Comparison of ENCODE assay signal across 11 cellular contexts in the genomic region with DNA sequence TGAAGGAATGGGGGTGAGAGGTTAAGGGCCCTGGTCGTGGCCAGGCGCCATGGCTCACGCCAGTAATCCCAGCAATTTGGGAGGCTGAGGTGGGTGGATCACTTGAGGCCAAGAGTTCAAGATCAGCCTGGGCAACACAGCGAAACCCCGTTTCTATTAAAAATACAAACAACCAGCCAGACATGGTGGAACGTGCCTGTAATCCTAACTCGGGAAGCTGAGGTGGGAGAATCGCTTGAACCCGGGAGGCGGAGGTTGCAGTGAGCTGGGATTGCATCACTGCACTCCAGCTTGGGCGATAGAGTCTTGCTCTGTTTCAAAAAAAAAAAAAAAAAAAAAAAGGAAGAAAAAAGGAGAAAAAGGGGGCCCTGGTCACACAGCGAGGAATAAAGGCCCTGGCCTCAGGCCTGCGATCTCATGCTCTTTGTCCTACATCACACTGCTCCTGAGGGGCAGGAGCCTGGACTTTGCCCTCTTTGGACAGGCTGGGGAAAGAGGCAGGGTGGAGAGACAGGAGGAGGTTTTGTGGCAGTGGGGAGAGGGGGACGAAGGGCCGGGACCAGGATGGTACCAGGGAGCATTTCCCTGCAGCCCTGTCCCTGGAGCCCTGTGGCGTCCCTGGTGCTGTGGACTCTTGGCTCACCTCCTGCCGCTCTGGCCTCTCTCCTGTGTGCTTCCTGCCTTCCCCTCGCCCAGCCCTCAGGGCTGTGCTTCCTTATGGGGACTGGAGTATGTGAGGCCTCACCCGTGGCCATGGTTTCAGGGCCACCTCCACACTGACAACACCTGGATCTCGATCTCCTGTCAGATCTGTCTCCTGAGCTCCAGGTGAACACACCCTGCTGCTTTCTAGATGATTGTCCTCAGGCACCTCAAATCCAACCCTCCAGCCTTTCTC. TPM values are rescaled to one million over a fixed set of nuclear protein-coding genes. Genes with fewer than 3 reads are reported as not detected.
DNase-seq lines count a peak whose midpoint lies in the region; ATAC-seq and TF ChIP-seq lines count a peak whose summit lies in the region.
"Had no signal": no experiment of that assay in that cellular context is flagged by ENCODE, and none has a peak within 500 bp of the region (broad histone marks: within the 10 kb centered on the region; RNA-seq: fewer than 3 reads in every experiment).

No MANE protein-coding gene starts in this region.

- H3K9me3 Mint-ChIP-seq in activated T-helper 1 cell treated with anti-CD3 and anti-CD28 coated beads, Interleukin-12 subunit alpha, Interleukin-12 subunit beta, Interleukin-2, Interleukin-4 antibody, amounts not matched to agents 30 ng/mL and 10 ng/mL and 1 ng/mL, durations not matched to agents 14 hours and 24 hours and 36 hours = no peaks in the 10 kb centered on the region
- H3K9me3 Mint-ChIP-seq in stimulated activated effector memory CD8-positive, alpha-beta T cell treated with anti-CD3 and anti-CD28 coated beads, Interleukin-12 subunit alpha, Interleukin-12 subunit beta, amount 100 ng/mL, for 72 hours = no peaks in the 10 kb centered on the region
- H3K9me3 Mint-ChIP-seq: immature natural killer cell had no signal

- H3K36me3 Mint-ChIP-seq in activated T-helper 1 cell treated with anti-CD3 and anti-CD28 coated beads, Interleukin-12 subunit alpha, Interleukin-12 subunit beta, Interleukin-2, Interleukin-4 antibody, amounts not matched to agents 30 ng/mL and 10 ng/mL and 1 ng/mL, durations not matched to agents 14 hours and 24 hours and 36 hours (ENCODE audit: low read depth) = peaks cover 2% of the 10 kb centered on the region
- peaks cover 4% of the 10 kb centered on the region for H3K36me3 Mint-ChIP-seq in stimulated activated effector memory CD8-positive, alpha-beta T cell treated with anti-CD3 and anti-CD28 coated beads, Interleukin-12 subunit alpha, Interleukin-12 subunit beta, amount 100 ng/mL, for 72 hours
- H3K36me3 Mint-ChIP-seq: immature natural killer cell had no signal

- no peaks in the 10 kb centered on the region for H4K20me1 ChIP-seq in mammary epithelial cell (ENCODE audit: insufficient read depth, low read length)

- 80% methylated on average over 15 of the region's 20 CpGs for WGBS in mammary epithelial cell (ENCODE audit: low coverage, missing lambda C conversion rate)

- H3K27me3 Mint-ChIP-seq in activated T-helper 1 cell treated with anti-CD3 and anti-CD28 coated beads, Interleukin-12 subunit alpha, Interleukin-12 subunit beta, Interleukin-2, Interleukin-4 antibody, amounts not matched to agents 30 ng/mL and 10 ng/mL and 1 ng/mL, durations not matched to agents 14 hours and 24 hours and 36 hours (ENCODE audit: insufficient read depth) = no peaks in the 10 kb centered on the region

- DNase-seq in HuH-7.5 (ENCODE audit: low spot score) (peak; percentile 80), left colon (peak; percentile 75 to 80), A172 (ENCODE audit: low spot score) (no peak), mammary epithelial cell (no peak), HAP-1 (ENCODE audit: low spot score in 2 of 2) (no peak)
- DNase-seq in activated T-helper 1 cell treated with anti-CD3 and anti-CD28 coated beads, Interleukin-12 subunit alpha, Interleukin-12 subunit beta, Interleukin-2, Interleukin-4 antibody, amounts not matched to agents 30 ng/mL and 10 ng/mL and 1 ng/mL, durations not matched to agents 14 hours and 24 hours and 36 hours (ENCODE audit: low spot score) = no peak
- DNase-seq in stimulated activated effector memory CD8-positive, alpha-beta T cell treated with anti-CD3 and anti-CD28 coated beads, Interleukin-12 subunit alpha, Interleukin-12 subunit beta, amount 100 ng/mL, for 72 hours (ENCODE audit: low spot score in 2 of 2) = no peak
- DNase-seq: DMS153, immature natural killer cell had no signal

- in situ Hi-C loops in mammary epithelial cell (cut with MboI; ENCODE audit: low sequenced_read_pairs in 2 of 2) (no loop called here), HAP-1 (cut with MboI; ENCODE audit: low sequenced_read_pairs) (no loop called here)

- H3K27me3 ChIP-seq in mammary epithelial cell (ENCODE audit: insufficient read depth, low read length) (no peaks in the 10 kb centered on the region), HAP-1 (ENCODE audit: low read depth) (no peaks in the 10 kb centered on the region)

- H3K4me3 ChIP-seq in mammary epithelial cell (replicated peaks in 1 of 3; ENCODE audit: insufficient read depth in 1 of 3, low read depth in 2 of 3, low read length in 3 of 3) = no peak overlapping the region
- no peak overlapping the region for H3K4me3 ChIP-seq in HAP-1
- H3K4me3 ChIP-seq: smooth muscle cell had no signal

- H3K4me1 ChIP-seq in mammary epithelial cell (ENCODE audit: insufficient read depth, low read length) (no peaks in the 10 kb centered on the region), HAP-1 (no peaks in the 10 kb centered on the region)

- no peak overlapping the region for H2AFZ ChIP-seq in mammary epithelial cell (ENCODE audit: low read depth, low read length)

- dilution Hi-C loops in mammary epithelial cell (cut with HindIII; ENCODE audit: low sequenced_read_pairs) = no loop called here

- intact Hi-C loops in activated T-helper 1 cell treated with anti-CD3 and anti-CD28 coated beads, Interleukin-12 subunit alpha, Interleukin-12 subunit beta, Interleukin-2, Interleukin-4 antibody, amounts not matched to agents 30 ng/mL and 10 ng/mL and 1 ng/mL, durations not matched to agents 14 hours and 24 hours and 36 hours (cut with micrococcal nuclease) = no loop called here
- intact Hi-C loops in left colon (cut with DNase I, micrococcal nuclease) = no loop called here
- intact Hi-C loops in mammary epithelial cell (cut with micrococcal nuclease) = no loop called here

- no peak overlapping the region for H3K4me2 ChIP-seq in mammary epithelial cell (ENCODE audit: insufficient read depth, low read depth, low read length)
- H3K4me2 ChIP-seq: smooth muscle cell had no signal

- no peak for TF ChIP-seq CTCF in mammary epithelial cell (conservative IDR thresholded peaks at IDR 0.05 in 1 of 2, IDR thresholded peaks at IDR 0.05 in 1 of 2; ENCODE audit: extremely low read depth in 1 of 2, insufficient read depth in 1 of 2, low read depth in 1 of 2, low read length in 2 of 2)

- H3K9me3 ChIP-seq in mammary epithelial cell (replicated peaks; ENCODE audit: insufficient read depth, low read length) (no peaks in the 10 kb centered on the region), HAP-1 (no peaks in the 10 kb centered on the region)

- H3K4me3 Mint-ChIP-seq in activated T-helper 1 cell treated with anti-CD3 and anti-CD28 coated beads, Interleukin-12 subunit alpha, Interleukin-12 subunit beta, Interleukin-2, Interleukin-4 antibody, amounts not matched to agents 30 ng/mL and 10 ng/mL and 1 ng/mL, durations not matched to agents 14 hours and 24 hours and 36 hours = no peak overlapping the region
- H3K4me3 Mint-ChIP-seq in stimulated activated effector memory CD8-positive, alpha-beta T cell treated with anti-CD3 and anti-CD28 coated beads, Interleukin-12 subunit alpha, Interleukin-12 subunit beta, amount 100 ng/mL, for 72 hours = no peak overlapping the region
- H3K4me3 Mint-ChIP-seq: immature natural killer cell had no signal

- no peak overlapping the region for H3K27ac ChIP-seq in mammary epithelial cell (ENCODE audit: insufficient read depth, low read depth, low read length)

- BruUV-seq in mammary epithelial cell (replicated peaks; lab: Mats Ljungman, UMichigan) = no TSS peak

- H3K36me3 ChIP-seq in mammary epithelial cell (ENCODE audit: insufficient read depth, low read length) = no peaks in the 10 kb centered on the region
- H3K36me3 ChIP-seq in HAP-1 (replicated peaks) = no peaks in the 10 kb centered on the region

- no peak overlapping the region for H3K9ac ChIP-seq in mammary epithelial cell (ENCODE audit: insufficient read depth, low read length)

- H3K79me2 ChIP-seq in mammary epithelial cell (ENCODE audit: insufficient read depth, low read length) = no peaks in the 10 kb centered on the region

- ATAC-seq in left colon = peak; percentile 93
- peak; percentile 29 for ATAC-seq in stimulated activated effector memory CD8-positive, alpha-beta T cell treated with anti-CD3 and anti-CD28 coated beads, Interleukin-12 subunit alpha, Interleukin-12 subunit beta, amount 100 ng/mL, for 72 hours
- ATAC-seq in GM19395 (IDR thresholded peaks at IDR 0.05; ENCODE audit: unreplicated experiment) = no peak

- H3K27ac Mint-ChIP-seq in activated T-helper 1 cell treated with anti-CD3 and anti-CD28 coated beads, Interleukin-12 subunit alpha, Interleukin-12 subunit beta, Interleukin-2, Interleukin-4 antibody, amounts not matched to agents 30 ng/mL and 10 ng/mL and 1 ng/mL, durations not matched to agents 14 hours and 24 hours and 36 hours = peak overlapping the region; percentile 28
- H3K27ac Mint-ChIP-seq in stimulated activated effector memory CD8-positive, alpha-beta T cell treated with anti-CD3 and anti-CD28 coated beads, Interleukin-12 subunit alpha, Interleukin-12 subunit beta, amount 100 ng/mL, for 72 hours = no peak overlapping the region
- H3K27ac Mint-ChIP-seq: immature natural killer cell had no signal

- CTCF ChIA-PET in mammary epithelial cell (lab: Charles Lee; ENCODE audit: low non-redundant PET) = no interaction called here

- peaks cover 14% of the 10 kb centered on the region for H3K4me1 Mint-ChIP-seq in activated T-helper 1 cell treated with anti-CD3 and anti-CD28 coated beads, Interleukin-12 subunit alpha, Interleukin-12 subunit beta, Interleukin-2, Interleukin-4 antibody, amounts not matched to agents 30 ng/mL and 10 ng/mL and 1 ng/mL, durations not matched to agents 14 hours and 24 hours and 36 hours (ENCODE audit: low read depth)
- H3K4me1 Mint-ChIP-seq in stimulated activated effector memory CD8-positive, alpha-beta T cell treated with anti-CD3 and anti-CD28 coated beads, Interleukin-12 subunit alpha, Interleukin-12 subunit beta, amount 100 ng/mL, for 72 hours = peaks cover 11% of the 10 kb centered on the region
- H3K4me1 Mint-ChIP-seq: immature natural killer cell had no signal

RNA-seq across cellular contexts. Expression of gene SLC25A19, which starts 19.7 kb away (rescaled TPM):
- 119 and 126 TPM in 2 replicates for total RNA-seq in activated T-helper 1 cell treated with anti-CD3 and anti-CD28 coated beads, Interleukin-12 subunit alpha, Interleukin-12 subunit beta, Interleukin-2, Interleukin-4 antibody, amounts not matched to agents 30 ng/mL and 10 ng/mL and 1 ng/mL, durations not matched to agents 14 hours and 24 hours and 36 hours
- total RNA-seq in left colon (10 to 100 TPM; 10.7 to 14.0 TPM), mammary epithelial cell (10 to 100 TPM in 1 of 2 donors, 1 to 10 TPM in 1; 4.5 to 12.1 TPM)
- total RNA-seq in A172 (2014; rRNA removed; shearing (Covaris generic)) = 13.6 and 22.6 TPM in 2 replicates
- polyA plus RNA-seq in mammary epithelial cell = 14.8 TPM
- polyA minus RNA-seq in mammary epithelial cell = 30.3 TPM

RNA-seq across cellular contexts. Expression of gene MIF4GD, which starts 38.0 kb away (rescaled TPM):
- 49.0 and 49.3 TPM in 2 replicates for total RNA-seq in activated T-helper 1 cell treated with anti-CD3 and anti-CD28 coated beads, Interleukin-12 subunit alpha, Interleukin-12 subunit beta, Interleukin-2, Interleukin-4 antibody, amounts not matched to agents 30 ng/mL and 10 ng/mL and 1 ng/mL, durations not matched to agents 14 hours and 24 hours and 36 hours
- total RNA-seq in left colon (10 to 100 TPM; 18.4 to 24.7 TPM), mammary epithelial cell (10 to 100 TPM in 1 of 2 donors, 1 to 10 TPM in 1; 9.7 to 14.6 TPM)
- 34.2 and 43.5 TPM in 2 replicates for total RNA-seq in A172 (2014; rRNA removed; shearing (Covaris generic))
- polyA plus RNA-seq in mammary epithelial cell = 21.0 TPM
- polyA minus RNA-seq in mammary epithelial cell = 10.6 TPM

RNA-seq across cellular contexts. Expression of gene MRPS7, which starts 47.3 kb away (rescaled TPM):
- total RNA-seq in activated T-helper 1 cell treated with anti-CD3 and anti-CD28 coated beads, Interleukin-12 subunit alpha, Interleukin-12 subunit beta, Interleukin-2, Interleukin-4 antibody, amounts not matched to agents 30 ng/mL and 10 ng/mL and 1 ng/mL, durations not matched to agents 14 hours and 24 hours and 36 hours = 126 and 130 TPM in 2 replicates
- 10 to 100 TPM; 48.1 to 66.9 TPM for total RNA-seq in left colon
- 100 and 101 TPM in 2 replicates for total RNA-seq in A172 (2014; rRNA removed; shearing (Covaris generic))
- 10 to 100 TPM; 36.0 to 55.5 TPM for total RNA-seq in mammary epithelial cell
- polyA plus RNA-seq in mammary epithelial cell = 77.7 TPM
- polyA minus RNA-seq in mammary epithelial cell = 122 TPM

RNA-seq across cellular contexts. Expression of gene GGA3, which starts 47.6 kb away (rescaled TPM):
- 93.4 and 94.3 TPM in 2 replicates for total RNA-seq in activated T-helper 1 cell treated with anti-CD3 and anti-CD28 coated beads, Interleukin-12 subunit alpha, Interleukin-12 subunit beta, Interleukin-2, Interleukin-4 antibody, amounts not matched to agents 30 ng/mL and 10 ng/mL and 1 ng/mL, durations not matched to agents 14 hours and 24 hours and 36 hours
- total RNA-seq in left colon = 10 to 100 TPM; 39.9 to 46.5 TPM
- total RNA-seq in A172 (2014; rRNA removed; shearing (Covaris generic)) = 12.9 and 15.1 TPM in 2 replicates
- total RNA-seq in mammary epithelial cell = 10 to 100 TPM in 1 of 2 donors, 1 to 10 TPM in 1; 9.7 to 30.9 TPM
- polyA plus RNA-seq in mammary epithelial cell = 20.2 TPM
- polyA minus RNA-seq in mammary epithelial cell = 21.6 TPM

Comparison
In these comparisons a context has a peak if more than half of its experiments do, and no peak if none do; other contexts are left out.
1. DNase-seq: peak in HuH-7.5 (single experiment) and left colon (2 of 2); none in activated T-helper 1 cell treated with anti-CD3 and anti-CD28 coated beads, Interleukin-12 subunit alpha, Interleukin-12 subunit beta, Interleukin-2, Interleukin-4 antibody, amounts not matched to agents 30 ng/mL and 10 ng/mL and 1 ng/mL, durations not matched to agents 14 hours and 24 hours and 36 hours (single experiment), stimulated activated effector memory CD8-positive, alpha-beta T cell treated with anti-CD3 and anti-CD28 coated beads, Interleukin-12 subunit alpha, Interleukin-12 subunit beta, amount 100 ng/mL, for 72 hours (0 of 2), A172 (single experiment), mammary epithelial cell (single experiment) and HAP-1 (0 of 2).